Comparison of ENCODE assay signal across 9 cellular contexts in the genomic region with DNA sequence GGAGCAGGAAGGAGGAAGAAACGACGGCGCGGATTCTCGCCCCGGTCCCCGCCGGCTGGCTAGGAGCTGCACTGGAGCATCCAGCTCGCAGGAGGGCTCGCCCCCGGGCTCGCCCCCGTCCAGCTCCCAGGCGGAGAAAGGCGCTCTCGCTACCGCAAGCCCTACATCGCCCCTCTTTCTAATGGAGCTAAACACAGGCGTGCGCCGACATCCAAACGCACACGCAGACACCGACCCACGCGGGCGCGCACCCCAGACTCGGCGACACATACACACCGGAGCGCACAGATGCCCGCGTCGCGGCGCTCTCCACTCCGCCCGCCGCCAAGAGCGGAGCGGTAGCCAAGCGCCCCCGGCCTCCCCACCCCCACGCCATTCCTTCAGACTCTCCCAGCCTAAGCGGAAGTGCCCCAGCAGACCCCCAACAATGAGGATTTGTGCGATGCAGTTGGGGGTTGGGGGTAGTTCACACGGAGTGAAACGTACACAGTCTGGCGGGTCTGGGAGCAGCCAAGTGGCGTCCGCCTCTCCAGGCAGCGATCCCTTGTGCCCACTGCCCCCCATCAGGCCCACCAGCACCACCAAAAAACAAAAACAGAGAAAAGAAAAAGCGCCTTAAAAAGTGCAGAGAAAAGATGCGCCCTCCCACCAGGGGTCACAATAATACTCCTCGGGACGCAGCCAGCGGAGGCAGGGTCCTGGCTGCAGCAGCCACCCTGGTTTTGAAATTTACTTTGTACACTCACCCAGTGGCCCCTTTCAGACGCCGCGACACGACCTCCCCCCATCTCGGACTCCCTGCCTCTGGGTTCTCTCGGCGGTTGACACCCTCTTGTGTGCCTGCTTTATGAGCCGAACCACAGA. TPM values are rescaled to one million over a fixed set of nuclear protein-coding genes. Genes with fewer than 3 reads are reported as not detected.
DNase-seq lines count a peak whose midpoint lies in the region; TF ChIP-seq lines count a peak whose summit lies in the region.
"Had no signal": no experiment of that assay in that cellular context is flagged by ENCODE, and none has a peak within 500 bp of the region (broad histone marks: within the 10 kb centered on the region; RNA-seq: fewer than 3 reads in every experiment).

No MANE protein-coding gene starts in this region.

- H3K36me3 ChIP-seq in BJ (ENCODE audit: control insufficient read depth, insufficient read depth, low read length) (no peaks in the 10 kb centered on the region), neural cell (ENCODE audit: insufficient read depth, low read length) (no peaks in the 10 kb centered on the region), Peyer's patch (no peaks in the 10 kb centered on the region)

- H3K9me3 Mint-ChIP-seq in endothelial cell (ENCODE audit: unreplicated experiment): no peaks in the 10 kb centered on the region
- no peaks in the 10 kb centered on the region for H3K9me3 Mint-ChIP-seq in activated T-helper 1 cell treated with anti-CD3 and anti-CD28 coated beads, Interleukin-12 subunit alpha, Interleukin-12 subunit beta, Interleukin-2, Interleukin-4 antibody, amounts not matched to agents 30 ng/mL and 10 ng/mL and 1 ng/mL, durations not matched to agents 14 hours and 24 hours and 36 hours

- H3K4me3 Mint-ChIP-seq in endothelial cell (ENCODE audit: unreplicated experiment): peak overlapping the region; percentile 99
- no peak overlapping the region for H3K4me3 Mint-ChIP-seq in activated T-helper 1 cell treated with anti-CD3 and anti-CD28 coated beads, Interleukin-12 subunit alpha, Interleukin-12 subunit beta, Interleukin-2, Interleukin-4 antibody, amounts not matched to agents 30 ng/mL and 10 ng/mL and 1 ng/mL, durations not matched to agents 14 hours and 24 hours and 36 hours

- H3K4me2 ChIP-seq in neural cell (ENCODE audit: low read length): peak overlapping the region; percentile 73

- TF ChIP-seq CTCF in BJ (IDR thresholded peaks at IDR 0.05; ENCODE audit: insufficient read depth, low read depth, low read length) (peak; percentile 13; the same call in 1 of the 2 replicates), endothelial cell (IDR thresholded peaks at IDR 0.05; ENCODE audit: unreplicated experiment) (no peak), neural cell (IDR thresholded peaks at IDR 0.05; ENCODE audit: poor library complexity, severe bottlenecking) (peak; percentile 58), Peyer's patch (IDR thresholded peaks at IDR 0.05) (no peak)

- no peak for TF ChIP-seq POLR2A in Peyer's patch (IDR thresholded peaks at IDR 0.05)
- TF ChIP-seq POLR2A in erythroblast (IDR thresholded peaks at IDR 0.05; ENCODE audit: low read length): no peak

- peaks cover 0 to 20% (median 0%) of the 10 kb centered on the region in 4 donors for H3K4me1 ChIP-seq in Peyer's patch

- POLR2A ChIA-PET in BJ (lab: Charles Lee): interaction anchor here (0.6 kb wide), 1 partner anchor 304 kb away, joined by 5 read pairs; no protein-coding TSS in a partner anchor

- no peak overlapping the region for H2AFZ ChIP-seq in neural cell (ENCODE audit: low read depth, low read length)

- peaks cover 8% of the 10 kb centered on the region for H3K4me1 Mint-ChIP-seq in endothelial cell (ENCODE audit: unreplicated experiment)
- no peaks in the 10 kb centered on the region for H3K4me1 Mint-ChIP-seq in activated T-helper 1 cell treated with anti-CD3 and anti-CD28 coated beads, Interleukin-12 subunit alpha, Interleukin-12 subunit beta, Interleukin-2, Interleukin-4 antibody, amounts not matched to agents 30 ng/mL and 10 ng/mL and 1 ng/mL, durations not matched to agents 14 hours and 24 hours and 36 hours (ENCODE audit: low read depth)

- H3K9ac ChIP-seq in neural cell (ENCODE audit: low read length): peak overlapping the region; percentile 76

- TF ChIP-seq EP300 in neural cell (conservative IDR thresholded peaks at IDR 0.05; ENCODE audit: poor library complexity, severe bottlenecking): peak; percentile 11

- no peaks in the 10 kb centered on the region for H3K9me2 ChIP-seq in neural cell (ENCODE audit: insufficient read depth, low read length)

- H3F3A ChIP-seq in neural cell (ENCODE audit: insufficient read depth, low read length, poor library complexity, severe bottlenecking): no peaks in the 10 kb centered on the region

- DNase-seq in BJ (ENCODE audit: low read depth): no peak
- peak; percentile 23 for DNase-seq in NCI-H2171 (lab: John Stamatoyannopoulos, UW)
- peak; percentile 67 for DNase-seq in endothelial cell (ENCODE audit: low spot score)
- DNase-seq in Peyer's patch: no peak
- no peak for DNase-seq in activated T-helper 1 cell treated with anti-CD3 and anti-CD28 coated beads, Interleukin-12 subunit alpha, Interleukin-12 subunit beta, Interleukin-2, Interleukin-4 antibody, amounts not matched to agents 30 ng/mL and 10 ng/mL and 1 ng/mL, durations not matched to agents 14 hours and 24 hours and 36 hours (ENCODE audit: low spot score)
- DNase-seq in erythroblast (lab: John Stamatoyannopoulos, UW): no peak
- no peak for DNase-seq in activated effector memory CD4-positive, alpha-beta T cell treated with anti-CD3 and anti-CD28 coated beads, Interleukin-2, amount 50 U/mL, for 16 hours
- DNase-seq: small intestine had no signal

- H3K4me3 ChIP-seq in BJ (ENCODE audit: low read depth, low read length): peak overlapping the region; percentile 62
- H3K4me3 ChIP-seq in neural cell (ENCODE audit: low read length): peak overlapping the region; percentile 81
- H3K4me3 ChIP-seq in Peyer's patch: peak overlapping the region in 1 of 4 donors; percentile 40

- H3K27ac ChIP-seq in neural cell (ENCODE audit: low read length) (peak overlapping the region; percentile 80), Peyer's patch (no peak overlapping the region)

- peak; percentile 65 for TF ChIP-seq RAD21 in neural cell (conservative IDR thresholded peaks at IDR 0.05)

- H3K27me3 ChIP-seq in BJ (ENCODE audit: control insufficient read depth, insufficient read depth, low read length) (peaks cover 3% of the 10 kb centered on the region; the same call in 1 of the 2 replicates), neural cell (ENCODE audit: insufficient read depth, low read depth, low read length) (no peaks in the 10 kb centered on the region), Peyer's patch (peaks cover 0 to 17% of the 10 kb centered on the region in 2 donors)

- peaks cover 22% of the 10 kb centered on the region for H3K79me2 ChIP-seq in neural cell (replicated peaks; ENCODE audit: insufficient read depth, low read length)

- intact Hi-C loops in activated T-helper 1 cell treated with anti-CD3 and anti-CD28 coated beads, Interleukin-12 subunit alpha, Interleukin-12 subunit beta, Interleukin-2, Interleukin-4 antibody, amounts not matched to agents 30 ng/mL and 10 ng/mL and 1 ng/mL, durations not matched to agents 14 hours and 24 hours and 36 hours (cut with micrococcal nuclease): loop anchor here (10.0 kb wide), 1 partner anchor 1152 kb away; a partner anchor contains a TSS

- no peaks in the 10 kb centered on the region for H3K9me3 ChIP-seq in neural cell (ENCODE audit: low read length)
- H3K9me3 ChIP-seq in Peyer's patch: no peaks in the 10 kb centered on the region

- CTCF ChIA-PET in BJ (lab: Yijun Ruan, JAX): interaction anchor here (0.6 to 1.4 kb wide), 8 partner anchors 9 to 1114 kb away, joined by 3 to 5 read pairs (median 3); no protein-coding TSS in a partner anchor

- no peaks in the 10 kb centered on the region for H3K36me3 Mint-ChIP-seq in endothelial cell (ENCODE audit: low read depth, unreplicated experiment)
- no peaks in the 10 kb centered on the region for H3K36me3 Mint-ChIP-seq in activated T-helper 1 cell treated with anti-CD3 and anti-CD28 coated beads, Interleukin-12 subunit alpha, Interleukin-12 subunit beta, Interleukin-2, Interleukin-4 antibody, amounts not matched to agents 30 ng/mL and 10 ng/mL and 1 ng/mL, durations not matched to agents 14 hours and 24 hours and 36 hours (ENCODE audit: low read depth)

- H4K20me1 ChIP-seq in neural cell (ENCODE audit: insufficient read depth): no peaks in the 10 kb centered on the region

- peak overlapping the region; percentile 90 for H3K27ac Mint-ChIP-seq in endothelial cell (ENCODE audit: unreplicated experiment)
- no peak overlapping the region for H3K27ac Mint-ChIP-seq in activated T-helper 1 cell treated with anti-CD3 and anti-CD28 coated beads, Interleukin-12 subunit alpha, Interleukin-12 subunit beta, Interleukin-2, Interleukin-4 antibody, amounts not matched to agents 30 ng/mL and 10 ng/mL and 1 ng/mL, durations not matched to agents 14 hours and 24 hours and 36 hours

- H3K27me3 Mint-ChIP-seq in endothelial cell (ENCODE audit: unreplicated experiment): no peaks in the 10 kb centered on the region
- H3K27me3 Mint-ChIP-seq in activated T-helper 1 cell treated with anti-CD3 and anti-CD28 coated beads, Interleukin-12 subunit alpha, Interleukin-12 subunit beta, Interleukin-2, Interleukin-4 antibody, amounts not matched to agents 30 ng/mL and 10 ng/mL and 1 ng/mL, durations not matched to agents 14 hours and 24 hours and 36 hours (ENCODE audit: insufficient read depth): peaks cover 47% of the 10 kb centered on the region

TF ChIP-seq in neural cell, 6 proteins besides CTCF, POLR2A, EP300 and RAD21 (continues in another document):
- no peak for TF ChIP-seq TAF1 (IDR thresholded peaks at IDR 0.05; ENCODE audit: low read depth)
- TF ChIP-seq EZH2 (IDR thresholded peaks at IDR 0.05; ENCODE audit: borderline replicate concordance, insufficient read depth, low read length, poor library complexity, severe bottlenecking): no peak
- peak; percentile 71 for TF ChIP-seq SMC3 (conservative IDR thresholded peaks at IDR 0.05; ENCODE audit: poor library complexity)

RNA-seq across cellular contexts. Expression of a gene that starts 1.4 kb away (rescaled TPM):
- polyA plus RNA-seq in BJ (2011; rRNA removed): 0.83 and 0.91 TPM in 2 replicates
- 0.51 and 0.85 TPM in 2 replicates for polyA minus RNA-seq in BJ (2011; rRNA and poly(A)+ RNA removed)
- total RNA-seq in endothelial cell (ENCODE audit: unreplicated experiment): 19.1 TPM
- 10.4 and 11.4 TPM in 2 replicates for polyA plus RNA-seq in neural cell
- 25.8 and 28.5 TPM in 2 replicates for polyA minus RNA-seq in neural cell
- 10 to 100 TPM in 3 of 4 donors, 1 to 10 TPM in 1; 4.1 to 75.3 (median 63.9) TPM for total RNA-seq in Peyer's patch
- not detected in 2 replicates for total RNA-seq in activated T-helper 1 cell treated with anti-CD3 and anti-CD28 coated beads, Interleukin-12 subunit alpha, Interleukin-12 subunit beta, Interleukin-2, Interleukin-4 antibody, amounts not matched to agents 30 ng/mL and 10 ng/mL and 1 ng/mL, durations not matched to agents 14 hours and 24 hours and 36 hours

Comparison
In these comparisons a context has a peak if more than half of its experiments do, and no peak if none do; other contexts are left out.
1. DNase-seq: peak in NCI-H2171 (single experiment) and endothelial cell (single experiment); none in BJ (single experiment), Peyer's patch (0 of 3), activated T-helper 1 cell treated with anti-CD3 and anti-CD28 coated beads, Interleukin-12 subunit alpha, Interleukin-12 subunit beta, Interleukin-2, Interleukin-4 antibody, amounts not matched to agents 30 ng/mL and 10 ng/mL and 1 ng/mL, durations not matched to agents 14 hours and 24 hours and 36 hours (single experiment), erythroblast (0 of 2) and activated effector memory CD4-positive, alpha-beta T cell treated with anti-CD3 and anti-CD28 coated beads, Interleukin-2, amount 50 U/mL, for 16 hours (single experiment).
2. CTCF ChIP-seq: peak in BJ (single experiment) and neural cell (single experiment); none in endothelial cell (single experiment) and Peyer's patch (0 of 6).